Comparison of ENCODE assay signal across 1 cellular context in genomic region chr11:47152953-47153950, GRCh38.
TF ChIP-seq lines count a peak whose summit lies in the region.

No MANE protein-coding gene starts in this region.

TF ChIP-seq in HepG2, 621 proteins besides CTCF, POLR2A, EP300 and RAD21 (continued from another document):
- TF ChIP-seq SNAI1 (CRISPR knock-in tag; IDR thresholded peaks at IDR 0.05; ENCODE audit: borderline replicate concordance) (no peak), ZFP62 (CRISPR knock-in tag; IDR thresholded peaks at IDR 0.05) (no peak), HNF1A (IDR thresholded peaks at IDR 0.05; ENCODE audit: low read depth) (no peak), HNF1A (CRISPR knock-in tag; IDR thresholded peaks at IDR 0.05; ENCODE audit: borderline replicate concordance) (no peak), SOX6 (IDR thresholded peaks at IDR 0.05) (no peak), SOX6 (CRISPR knock-in tag; IDR thresholded peaks at IDR 0.05) (no peak), ZNF766 (CRISPR knock-in tag; IDR thresholded peaks at IDR 0.05; ENCODE audit: borderline replicate concordance) (no peak), ZNF530 (CRISPR knock-in tag; IDR thresholded peaks at IDR 0.05; ENCODE audit: low read depth) (no peak)
- TF ChIP-seq, protein P1, sequence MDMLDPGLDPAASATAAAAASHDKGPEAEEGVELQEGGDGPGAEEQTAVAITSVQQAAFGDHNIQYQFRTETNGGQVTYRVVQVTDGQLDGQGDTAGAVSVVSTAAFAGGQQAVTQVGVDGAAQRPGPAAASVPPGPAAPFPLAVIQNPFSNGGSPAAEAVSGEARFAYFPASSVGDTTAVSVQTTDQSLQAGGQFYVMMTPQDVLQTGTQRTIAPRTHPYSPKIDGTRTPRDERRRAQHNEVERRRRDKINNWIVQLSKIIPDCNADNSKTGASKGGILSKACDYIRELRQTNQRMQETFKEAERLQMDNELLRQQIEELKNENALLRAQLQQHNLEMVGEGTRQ (IDR thresholded peaks at IDR 0.05; ENCODE audit: low read depth, low read length), result no peak
- TF ChIP-seq, protein P1 (CRISPR knock-in tag; IDR thresholded peaks at IDR 0.05; ENCODE audit: borderline replicate concordance), result no peak
